Comparison of ENCODE assay signal across 27 cellular contexts in genomic region chr1:222697858-222698257, GRCh38. TPM values are rescaled to one million over a fixed set of nuclear protein-coding genes. Genes with fewer than 3 reads are reported as not detected.
DNase-seq lines count a peak whose midpoint lies in the region; TF ChIP-seq lines count a peak whose summit lies in the region.
"Had no signal": no experiment of that assay in that cellular context is flagged by ENCODE, and none has a peak within 500 bp of the region (broad histone marks: within the 10 kb centered on the region; RNA-seq: fewer than 3 reads in every experiment).

No MANE protein-coding gene starts in this region.

- TF ChIP-seq CTCF in MCF 10A (IDR thresholded peaks at IDR 0.05; ENCODE audit: unreplicated experiment) (no peak), breast epithelium (IDR thresholded peaks at IDR 0.05) (no peak), cardiac fibroblast (IDR thresholded peaks at IDR 0.05; ENCODE audit: low read depth, low read length) (no peak), testis (IDR thresholded peaks at IDR 0.05) (no peak)

- H3K36me3 ChIP-seq in breast epithelium (no peaks in the 10 kb centered on the region), subcutaneous abdominal adipose tissue (ENCODE audit: control insufficient read depth in 5 of 5, insufficient read depth in 5 of 5, low read length in 5 of 5) (peaks cover 2 to 27% (median 18%) of the 10 kb centered on the region in 5 donors), testis (ENCODE audit: low read depth, missing control alignments) (no peaks in the 10 kb centered on the region)

- H3K4me1 Mint-ChIP-seq in MCF 10A (ENCODE audit: insufficient read depth, unreplicated experiment) = peaks cover 9% of the 10 kb centered on the region
- H3K4me1 Mint-ChIP-seq: neural progenitor cell had no signal

- peak overlapping the region in 2 of 5 donors; percentile 20 to 46 for H3K9ac ChIP-seq in subcutaneous abdominal adipose tissue (ENCODE audit: low read length in 5 of 5)
- H3K9ac ChIP-seq: neural progenitor cell had no signal

- H3K9me3 ChIP-seq in breast epithelium = no peaks in the 10 kb centered on the region
- H3K9me3 ChIP-seq in subcutaneous abdominal adipose tissue (ENCODE audit: control insufficient read depth in 5 of 5, low read length in 5 of 5) = no peaks in the 10 kb centered on the region
- H3K9me3 ChIP-seq in testis = no peaks in the 10 kb centered on the region
- H3K9me3 ChIP-seq: BE2C, lower lobe of right lung, stomach had no signal

- H3K4me3 ChIP-seq in breast epithelium = no peak overlapping the region
- no peak overlapping the region for H3K4me3 ChIP-seq in cardiac fibroblast (replicated peaks in 1 of 2; ENCODE audit: low read depth in 2 of 2, low read length in 2 of 2)
- H3K4me3 ChIP-seq in subcutaneous abdominal adipose tissue (ENCODE audit: low read depth in 1 of 5, low read length in 5 of 5) = no peak overlapping the region
- H3K4me3 ChIP-seq in testis = no peak overlapping the region
- H3K4me3 ChIP-seq: lower lobe of right lung, neural progenitor cell, stomach had no signal

- WGBS in testis, 2 donors = 66 to 72% methylated on average over 2 of the region's 2 CpGs

- POLR2A ChIA-PET in MCF 10A (lab: Yijun Ruan, JAX) = interaction anchor here (0.6 to 3.2 kb wide), 9 partner anchors 9 to 1149 kb away, joined by 3 to 29 read pairs (median 4); partner anchors contain the start of genes AIDA and BROX

- H3K4me1 ChIP-seq in breast epithelium (no peaks in the 10 kb centered on the region), subcutaneous abdominal adipose tissue (ENCODE audit: control insufficient read depth in 5 of 5, insufficient read depth in 5 of 5, low read length in 5 of 5) (peaks cover 0 to 7% (median 2%) of the 10 kb centered on the region in 5 donors), testis (peaks cover 3% of the 10 kb centered on the region)
- H3K4me1 ChIP-seq: lower lobe of right lung, neural progenitor cell had no signal

- intact Hi-C loops in MCF 10A (cut with micrococcal nuclease) = no loop called here
- intact Hi-C loops in breast epithelium (cut with DNase I; ENCODE audit: low total_unique reads) = no loop called here
- intact Hi-C loops in testis (cut with DNase I; ENCODE audit: low total_unique reads) = no loop called here

- no peaks in the 10 kb centered on the region for H3K27me3 ChIP-seq in breast epithelium
- H3K27me3 ChIP-seq in subcutaneous abdominal adipose tissue (ENCODE audit: control insufficient read depth in 5 of 5, insufficient read depth in 4 of 5, low read length in 5 of 5) = no peaks in the 10 kb centered on the region
- H3K27me3 ChIP-seq in testis = no peaks in the 10 kb centered on the region
- H3K27me3 ChIP-seq: BE2C, neural progenitor cell, stomach had no signal

- H3K4me3 Mint-ChIP-seq in MCF 10A (ENCODE audit: unreplicated experiment) = no peak overlapping the region
- H3K4me3 Mint-ChIP-seq: activated CD4-positive, alpha-beta T cell treated with anti-CD3 and anti-CD28 coated beads, Interleukin-2, amount 10 ng/mL, durations not matched to agents 24 days and 14 days; activated CD8-positive, alpha-beta memory T cell treated with anti-CD3 and anti-CD28 coated beads, Interleukin-2, amount 10 ng/mL, durations not matched to agents 7 days and 5 days; activated naive CD4-positive, alpha-beta T cell treated with anti-CD3 and anti-CD28 coated beads, Interleukin-2, amount 10 ng/mL, durations not matched to agents 7 days and 5 days; activated T-helper 1 cell treated with anti-CD3 and anti-CD28 coated beads, Interleukin-12 subunit alpha, Interleukin-12 subunit beta, Interleukin-2, Interleukin-4 antibody, amounts not matched to agents 30 ng/mL and 10 ng/mL and 1 ng/mL, durations not matched to agents 14 hours and 24 hours and 36 hours; neural progenitor cell; T-helper 2 cell treated with Interferon-gamma antibody and Interleukin-4, amounts not matched to agents 5 μg/mL and 100 μg/mL, for 36 hours; type B pancreatic cell had no signal

- no peaks in the 10 kb centered on the region for H3K27me3 Mint-ChIP-seq in MCF 10A (ENCODE audit: insufficient read depth, unreplicated experiment)
- H3K27me3 Mint-ChIP-seq: activated CD4-positive, alpha-beta T cell treated with anti-CD3 and anti-CD28 coated beads, Interleukin-2, amount 10 ng/mL, durations not matched to agents 24 days and 14 days; activated CD8-positive, alpha-beta memory T cell treated with anti-CD3 and anti-CD28 coated beads, Interleukin-2, amount 10 ng/mL, durations not matched to agents 7 days and 5 days; activated naive CD4-positive, alpha-beta T cell treated with anti-CD3 and anti-CD28 coated beads, Interleukin-2, amount 10 ng/mL, durations not matched to agents 7 days and 5 days; progenitor cell of endocrine pancreas; type B pancreatic cell had no signal

- BruUV-seq in MCF 10A (replicated peaks; lab: Mats Ljungman, UMichigan) = no TSS peak

- H3K36me3 Mint-ChIP-seq in MCF 10A (ENCODE audit: insufficient read depth, unreplicated experiment) = peaks cover 70% of the 10 kb centered on the region

- H3K27ac ChIP-seq in breast epithelium (no peak overlapping the region), subcutaneous abdominal adipose tissue (ENCODE audit: low read depth, low read length) (peak overlapping the region; percentile 48), testis (no peak overlapping the region)
- H3K27ac ChIP-seq: 22Rv1, lower lobe of right lung, neural progenitor cell, stomach had no signal

- H3K9me3 Mint-ChIP-seq in MCF 10A (ENCODE audit: unreplicated experiment) = no peaks in the 10 kb centered on the region
- H3K9me3 Mint-ChIP-seq: activated CD4-positive, alpha-beta T cell treated with anti-CD3 and anti-CD28 coated beads, Interleukin-2, amount 10 ng/mL, durations not matched to agents 24 days and 14 days; activated naive CD4-positive, alpha-beta T cell treated with anti-CD3 and anti-CD28 coated beads, Interleukin-2, amount 10 ng/mL, durations not matched to agents 7 days and 5 days; activated T-helper 1 cell treated with anti-CD3 and anti-CD28 coated beads, Interleukin-12 subunit alpha, Interleukin-12 subunit beta, Interleukin-2, Interleukin-4 antibody, amounts not matched to agents 30 ng/mL and 10 ng/mL and 1 ng/mL, durations not matched to agents 14 hours and 24 hours and 36 hours; neural progenitor cell; T-helper 2 cell treated with Interferon-gamma antibody and Interleukin-4, amounts not matched to agents 5 μg/mL and 100 μg/mL, for 36 hours; type B pancreatic cell had no signal

- peak overlapping the region; percentile 66 for H3K27ac Mint-ChIP-seq in MCF 10A (ENCODE audit: low read depth, unreplicated experiment)
- H3K27ac Mint-ChIP-seq: activated CD4-positive, alpha-beta T cell treated with anti-CD3 and anti-CD28 coated beads, Interleukin-2, amount 10 ng/mL, durations not matched to agents 24 days and 14 days; activated CD8-positive, alpha-beta memory T cell treated with anti-CD3 and anti-CD28 coated beads, Interleukin-2, amount 10 ng/mL, durations not matched to agents 7 days and 5 days; activated naive CD4-positive, alpha-beta T cell treated with anti-CD3 and anti-CD28 coated beads, Interleukin-2, amount 10 ng/mL, durations not matched to agents 7 days and 5 days; activated T-helper 1 cell treated with anti-CD3 and anti-CD28 coated beads, Interleukin-12 subunit alpha, Interleukin-12 subunit beta, Interleukin-2, Interleukin-4 antibody, amounts not matched to agents 30 ng/mL and 10 ng/mL and 1 ng/mL, durations not matched to agents 14 hours and 24 hours and 36 hours; neural progenitor cell; progenitor cell of endocrine pancreas; T-helper 2 cell treated with Interferon-gamma antibody and Interleukin-4, amounts not matched to agents 5 μg/mL and 100 μg/mL, for 36 hours; type B pancreatic cell had no signal

- CTCF ChIA-PET in MCF 10A (lab: Yijun Ruan, JAX) = interaction anchor here (0.7 to 1.1 kb wide), 4 partner anchors 13 to 1000 kb away, joined by 3 to 4 read pairs (median 4); no protein-coding TSS in a partner anchor

- TF ChIP-seq POLR2A in breast epithelium (IDR thresholded peaks at IDR 0.05) (no peak), testis (IDR thresholded peaks at IDR 0.05) (no peak)

- DNase-seq in MCF 10A (ENCODE audit: unreplicated experiment) (no peak), breast epithelium (ENCODE audit: low spot score in 2 of 2) (no peak), cardiac fibroblast (ENCODE audit: low read depth in 2 of 2) (peak; percentile 48 to 74), iris pigment epithelial cell (ENCODE audit: low read depth) (peak; percentile 57), NCI-H345 treated with DMSO at 0.1 percent for 48 hours (lab: John Stamatoyannopoulos, UW; ENCODE audit: unreplicated experiment) (no peak), testis (no peak), RKO (ENCODE audit: low spot score) (no peak)
- DNase-seq: activated CD4-positive, alpha-beta T cell treated with anti-CD3 and anti-CD28 coated beads, Interleukin-2, amount 10 ng/mL, durations not matched to agents 24 days and 14 days; activated CD8-positive, alpha-beta memory T cell treated with anti-CD3 and anti-CD28 coated beads, Interleukin-2, amount 10 ng/mL, durations not matched to agents 7 days and 5 days; activated naive CD4-positive, alpha-beta T cell treated with anti-CD3 and anti-CD28 coated beads, Interleukin-2, amount 10 ng/mL, durations not matched to agents 7 days and 5 days; BE2C; DND-41; islet precursor cell; lower lobe of right lung; NCI-H1105; NCI-H2029 treated with DMSO at 0.1 percent for 48 hours; NCI-H226; NCI-H774; stimulated activated CD8-positive, alpha-beta memory T cell treated with anti-CD3 and anti-CD28 coated beads, Interleukin-4, amount 100 ng/mL, for 48 hours; stomach had no signal

RNA-seq across cellular contexts. Expression of gene AIDA, which starts 14.4 kb away (rescaled TPM):
- total RNA-seq in MCF 10A (2022) (129 and 133 TPM in 2 replicates), breast epithelium (10 to 100 TPM; 52.2 to 88.0 (median 58.3) TPM), testis (10 to 100 TPM; 66.8 to 73.1 TPM)
- polyA plus RNA-seq in testis (ENCODE audit: insufficient read depth, low read depth, low replicate concordance) = 83.5 TPM

RNA-seq across cellular contexts. Expression of gene BROX, which starts 14.5 kb away (rescaled TPM):
- 115 and 152 TPM in 2 replicates for total RNA-seq in MCF 10A (2022)
- total RNA-seq in breast epithelium = 10 to 100 TPM; 38.3 to 85.2 (median 45.6) TPM
- total RNA-seq in testis = 10 to 100 TPM; 37.3 to 41.3 TPM
- polyA plus RNA-seq in testis (ENCODE audit: insufficient read depth, low read depth, low replicate concordance) = 20.8 TPM

RNA-seq across cellular contexts. Expression of gene FAM177B, which starts 39.1 kb away (rescaled TPM):
- total RNA-seq in MCF 10A (2022) (0.74 TPM in 1 of 2 replicates, not detected in the other), breast epithelium (1 to 10 TPM; 1.4 to 2.3 (median 2.3) TPM), testis (1 to 10 TPM in 1 of 2 donors, under 1 TPM in 1; 0.71 to 2.3 TPM)
- not detected for polyA plus RNA-seq in testis (ENCODE audit: insufficient read depth, low read depth, low replicate concordance)
- total RNA-seq: activated CD4-positive, alpha-beta T cell treated with anti-CD3 and anti-CD28 coated beads, Interleukin-2, amount 10 ng/mL, durations not matched to agents 24 days and 14 days; progenitor cell of endocrine pancreas had no signal

Comparison
In these comparisons a context has a peak if more than half of its experiments do, and no peak if none do; other contexts are left out.
1. DNase-seq: peak in cardiac fibroblast (2 of 2) and iris pigment epithelial cell (single experiment); none in MCF 10A (single experiment), breast epithelium (0 of 2), NCI-H345 treated with DMSO at 0.1 percent for 48 hours (single experiment), testis (single experiment) and RKO (single experiment).